In genomic region chr15:98996619-98997018, GRCh38 we compare ENCODE assay signal across 1 cellular context.
TF ChIP-seq lines count a peak whose summit lies in the region.

No MANE protein-coding gene starts in this region.

TF ChIP-seq in HepG2, 621 proteins besides CTCF, POLR2A, EP300 and RAD21:
- TF ChIP-seq CREB3 (CRISPR knock-in tag; IDR thresholded peaks at IDR 0.05), result no peak
- peak; percentile 63 for TF ChIP-seq MNT (IDR thresholded peaks at IDR 0.05)
